ENCODE assay signal across 8 cellular contexts in genomic region chr1:110675060-110675791, GRCh38. TPM values are rescaled to one million over a fixed set of nuclear protein-coding genes. Genes with fewer than 3 reads are reported as not detected.
A peak's percentile ranks its signal among the peaks of the same experiment; 100 is the strongest.
DNase-seq lines count a peak whose midpoint lies in the region; ATAC-seq, FAIRE-seq and TF ChIP-seq lines count a peak whose summit lies in the region.

No MANE protein-coding gene starts in this region.

- peaks cover 0 to 4% of the 10 kb centered on the region in 2 experiments; a peak in 2 of 4 replicates for H3K27me3 ChIP-seq in GM12878 (replicated peaks in 1 of 2; ENCODE audit: control insufficient read depth in 2 of 2, insufficient read depth in 2 of 2, low read length in 1 of 2)
- H3K27me3 ChIP-seq in thoracic aorta (replicated peaks; ENCODE audit: insufficient read depth), result peaks cover 6% of the 10 kb centered on the region

- no peak for FAIRE-seq in GM12878 (lab: Jason Lieb, UNC)
- FAIRE-seq in kidney (lab: Jason Lieb, UNC), result no peak

- H3K9ac ChIP-seq in GM12878 (ENCODE audit: control insufficient read depth, insufficient read depth, low read length) (no peak overlapping the region; the same call in 1 of the 2 replicates), kidney (ENCODE audit: low read length in 2 of 2) (no peak overlapping the region)

- RAD21 ChIA-PET in GM12878 (lab: Charles Lee; ENCODE audit: unreplicated experiment), result no interaction called here

- no peak for TF ChIP-seq RAD21 in GM12878 (IDR thresholded peaks at IDR 0.05; ENCODE audit: insufficient read depth, low read depth, low read length)

- TF ChIP-seq CTCF in GM12878 (IDR thresholded peaks at IDR 0.05 in 2 of 3, conservative IDR thresholded peaks at IDR 0.05 in 1 of 3; ENCODE audit: control insufficient read depth in 2 of 3, extremely low read depth in 1 of 3, insufficient read depth in 1 of 3, low read depth in 3 of 3, low read length in 3 of 3) (no peak), lower leg skin (IDR thresholded peaks at IDR 0.05) (no peak), thoracic aorta (IDR thresholded peaks at IDR 0.05) (no peak), kidney (IDR thresholded peaks at IDR 0.05; ENCODE audit: borderline replicate concordance, extremely low read depth, insufficient read depth) (no peak)

- DNase-seq in activated CD8-positive, alpha-beta memory T cell treated with anti-CD3 and anti-CD28 coated beads for 24 hours, result peak; percentile 58
- DNase-seq in activated CD8-positive, alpha-beta memory T cell treated with anti-CD3 and anti-CD28 coated beads, Interleukin-2, amount 50 U/mL, for 48 hours, result no peak
- DNase-seq in GM12878 (ENCODE audit: low read depth, low spot score) (no peak), lower leg skin (ENCODE audit: low spot score in 2 of 2) (peak in 1 of 2 donors; percentile 78), thoracic aorta (ENCODE audit: low spot score) (no peak), kidney (no peak), sciatic nerve (ENCODE audit: low spot score) (no peak)

- SMC1A ChIA-PET in GM12878 (lab: Charles Lee; ENCODE audit: uncharacterized antibody, unreplicated experiment), result interaction anchor here (1.1 to 1.9 kb wide), 3 partner anchors 28 to 38 kb away, joined by 3 to 5 read pairs (median 3); no protein-coding TSS in a partner anchor

- H3K4me3 ChIP-seq in GM12878 (peak overlapping the region; percentile 64; the same call in 1 of the 2 replicates), lower leg skin (ENCODE audit: low read depth, poor library complexity, severe bottlenecking) (peak overlapping the region; percentile 37), thoracic aorta (peak overlapping the region; percentile 68), kidney (ENCODE audit: low read length in 2 of 2) (peak overlapping the region in 1 of 2 donors; percentile 21)

- H3K4me1 ChIP-seq in GM12878 (ENCODE audit: control insufficient read depth, insufficient read depth, low read length), result peaks cover 29% of the 10 kb centered on the region
- H3K4me1 ChIP-seq in thoracic aorta (ENCODE audit: control insufficient read depth in 1 of 2, low read depth in 2 of 2), result peaks cover 0 to 13% of the 10 kb centered on the region in 2 donors
- no peaks in the 10 kb centered on the region for H3K4me1 ChIP-seq in kidney (ENCODE audit: control insufficient read depth in 1 of 2, insufficient read depth in 1 of 2, low read depth in 1 of 2, low read length in 2 of 2)

- no peak for TF ChIP-seq EP300 in GM12878 (IDR thresholded peaks at IDR 0.05; ENCODE audit: borderline replicate concordance in 1 of 2, control insufficient read depth in 1 of 2, low read depth in 2 of 2, low read length in 2 of 2)

- H3K36me3 ChIP-seq in GM12878 (ENCODE audit: control insufficient read depth in 2 of 2, insufficient read depth in 2 of 2, low read length in 1 of 2) (no peaks in the 10 kb centered on the region), thoracic aorta (no peaks in the 10 kb centered on the region), kidney (ENCODE audit: control insufficient read depth in 1 of 2, insufficient read depth in 2 of 2, low read length in 2 of 2) (no peaks in the 10 kb centered on the region)

- peaks cover 6% of the 10 kb centered on the region for H3K79me2 ChIP-seq in GM12878 (ENCODE audit: control insufficient read depth, insufficient read depth, low read length)

- CTCF ChIA-PET in GM12878 (lab: Yijun Ruan, JAX), result no interaction called here

- H3K4me2 ChIP-seq in GM12878 (ENCODE audit: control insufficient read depth, insufficient read depth), result peak overlapping the region; percentile 99

- intact Hi-C loops in GM12878 (cut with micrococcal nuclease; ENCODE audit: unreplicated experiment), result no loop called here
- intact Hi-C loops in lower leg skin (cut with DNase I; ENCODE audit: low total_unique reads), result no loop called here
- intact Hi-C loops in kidney (cut with DNase I), result no loop called here
- intact Hi-C loops in sciatic nerve (cut with DNase I), result no loop called here

- H3K9me3 ChIP-seq in GM12878 (replicated peaks; ENCODE audit: control insufficient read depth, insufficient read depth, low read length), result no peaks in the 10 kb centered on the region; the same call in 2 of the 3 replicates
- H3K9me3 ChIP-seq in thoracic aorta, result no peaks in the 10 kb centered on the region
- H3K9me3 ChIP-seq in kidney (ENCODE audit: control insufficient read depth in 1 of 2, low read length in 2 of 2), result no peaks in the 10 kb centered on the region

- POLR2A ChIA-PET in GM12878 (lab: Charles Lee), result no interaction called here

- H4K20me1 ChIP-seq in GM12878 (ENCODE audit: control insufficient read depth, insufficient read depth), result no peaks in the 10 kb centered on the region

- ATAC-seq in GM12878 (no peak), thoracic aorta (ENCODE audit: insufficient number of reproducible peaks, low FRiP score, low read depth) (no peak), HG03196 (IDR thresholded peaks at IDR 0.05; ENCODE audit: unreplicated experiment) (no peak), sciatic nerve (no peak)

- peak overlapping the region; percentile 79 for H2AFZ ChIP-seq in GM12878 (ENCODE audit: control insufficient read depth, low read depth, low read length)

- in situ Hi-C loops in GM12878 (cut with MboI), result no loop called here

- TF ChIP-seq POLR2A in GM12878 (IDR thresholded peaks at IDR 0.05; ENCODE audit: low read depth, low read length) (no peak), lower leg skin (IDR thresholded peaks at IDR 0.05) (no peak)

- H3K27ac ChIP-seq in GM12878 (ENCODE audit: control insufficient read depth, insufficient read depth), result no peak overlapping the region
- no peak overlapping the region for H3K27ac ChIP-seq in thoracic aorta
- H3K27ac ChIP-seq in kidney (ENCODE audit: low read depth in 2 of 2, low read length in 2 of 2), result no peak overlapping the region

- WGBS in GM12878 (ENCODE audit: insufficient coverage, insufficient replicate concordance, low lambda C conversion rate, missing lambda C conversion rate), result 29% methylated on average over 44 of the region's 57 CpGs
- WGBS in lower leg skin, 2 donors, result 14 to 15% methylated on average over 28 to 48 of the region's 57 CpGs

- no TSS peak for BruUV-seq in GM12878 (replicated peaks; lab: Mats Ljungman, UMichigan)

TF ChIP-seq in GM12878, 131 proteins besides CTCF, POLR2A, EP300 and RAD21 (continues in another document):
- TF ChIP-seq EGR1 (IDR thresholded peaks at IDR 0.05; ENCODE audit: borderline replicate concordance in 1 of 2, low read depth in 2 of 2, low read length in 2 of 2) (no peak), BACH1 (IDR thresholded peaks at IDR 0.05; ENCODE audit: borderline replicate concordance) (no peak), HDGF (IDR thresholded peaks at IDR 0.05) (no peak)
- TF ChIP-seq, protein P1, sequence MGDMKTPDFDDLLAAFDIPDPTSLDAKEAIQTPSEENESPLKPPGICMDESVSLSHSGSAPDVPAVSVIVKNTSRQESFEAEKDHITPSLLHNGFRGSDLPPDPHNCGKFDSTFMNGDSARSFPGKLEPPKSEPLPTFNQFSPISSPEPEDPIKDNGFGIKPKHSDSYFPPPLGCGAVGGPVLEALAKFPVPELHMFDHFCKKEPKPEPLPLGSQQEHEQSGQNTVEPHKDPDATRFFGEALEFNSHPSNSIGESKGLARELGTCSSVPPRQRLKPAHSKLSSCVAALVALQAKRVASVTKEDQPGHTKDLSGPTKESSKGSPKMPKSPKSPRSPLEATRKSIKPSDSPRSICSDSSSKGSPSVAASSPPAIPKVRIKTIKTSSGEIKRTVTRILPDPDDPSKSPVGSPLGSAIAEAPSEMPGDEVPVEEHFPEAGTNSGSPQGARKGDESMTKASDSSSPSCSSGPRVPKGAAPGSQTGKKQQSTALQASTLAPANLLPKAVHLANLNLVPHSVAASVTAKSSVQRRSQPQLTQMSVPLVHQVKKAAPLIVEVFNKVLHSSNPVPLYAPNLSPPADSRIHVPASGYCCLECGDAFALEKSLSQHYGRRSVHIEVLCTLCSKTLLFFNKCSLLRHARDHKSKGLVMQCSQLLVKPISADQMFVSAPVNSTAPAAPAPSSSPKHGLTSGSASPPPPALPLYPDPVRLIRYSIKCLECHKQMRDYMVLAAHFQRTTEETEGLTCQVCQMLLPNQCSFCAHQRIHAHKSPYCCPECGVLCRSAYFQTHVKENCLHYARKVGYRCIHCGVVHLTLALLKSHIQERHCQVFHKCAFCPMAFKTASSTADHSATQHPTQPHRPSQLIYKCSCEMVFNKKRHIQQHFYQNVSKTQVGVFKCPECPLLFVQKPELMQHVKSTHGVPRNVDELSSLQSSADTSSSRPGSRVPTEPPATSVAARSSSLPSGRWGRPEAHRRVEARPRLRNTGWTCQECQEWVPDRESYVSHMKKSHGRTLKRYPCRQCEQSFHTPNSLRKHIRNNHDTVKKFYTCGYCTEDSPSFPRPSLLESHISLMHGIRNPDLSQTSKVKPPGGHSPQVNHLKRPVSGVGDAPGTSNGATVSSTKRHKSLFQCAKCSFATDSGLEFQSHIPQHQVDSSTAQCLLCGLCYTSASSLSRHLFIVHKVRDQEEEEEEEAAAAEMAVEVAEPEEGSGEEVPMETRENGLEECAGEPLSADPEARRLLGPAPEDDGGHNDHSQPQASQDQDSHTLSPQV (IDR thresholded peaks at IDR 0.05), result no peak

RNA-seq across cellular contexts. Expression of gene KCNA3, which starts 0.5 kb away (rescaled TPM):
- 5.5 and 5.9 TPM in 2 replicates for total RNA-seq in GM12878 (2013; cell fraction: nucleolus; rRNA removed)
- total RNA-seq in GM12878 (2014; rRNA removed) (2.3 and 2.5 TPM in 2 replicates), GM12878 (2014; rRNA removed; fragmentation: Illumina TruSeq; extraction: Trizol) (1.7 TPM in 2 replicates), GM12878 (2021) (3.1 and 3.3 TPM in 2 replicates), lower leg skin (1 to 10 TPM in 1 of 4 donors, under 1 TPM in 3; 0.30 to 1.0 (median 0.43) TPM), thoracic aorta (1 to 10 TPM; 1.8 to 3.9 TPM), kidney (6.7 TPM), sciatic nerve (0.85 TPM)
- 0.89 TPM for polyA plus RNA-seq in GM12878 (2011; ENCODE audit: low read depth)
- polyA plus RNA-seq in GM12878 (2011; rRNA removed) (0.30 and 0.53 TPM in 2 replicates), GM12878 (2014; fragmentation: Illumina TruSeq; extraction: Trizol) (1.4 and 1.7 TPM in 2 replicates), GM12878 (2014; fragmentation: Nextera tagmentation; extraction: Ambion mirVana) (under 1 TPM; 0.10 to 0.26 TPM), GM12878 (2014; rRNA removed) (1.6 and 1.9 TPM in 2 replicates), GM12878 (2016; fragmentation: Nextera tagmentation; extraction: Ambion mirVana) (1 to 10 TPM; 1.6 to 1.7 TPM), kidney (ENCODE audit: insufficient read depth, low read depth, low replicate concordance) (not detected)
- polyA plus RNA-seq in GM12878 (2011; cell fraction: cytosol; rRNA removed), result 0.45 and 0.46 TPM in 2 replicates
- 0.57 and 0.75 TPM in 2 replicates for polyA plus RNA-seq in GM12878 (2011; cell fraction: nucleus; rRNA removed)
- polyA plus RNA-seq in GM12878 (2012), result 1.0 and 1.6 TPM in 2 replicates
- 1.8 and 2.3 TPM in 2 replicates for polyA minus RNA-seq in GM12878 (2011; rRNA and poly(A)+ RNA removed)
- 0.83 TPM in 1 of 2 replicates, not detected in the other for polyA minus RNA-seq in GM12878 (2011; cell fraction: cytosol; rRNA and poly(A)+ RNA removed)
- 1.8 and 3.3 TPM in 2 replicates for polyA minus RNA-seq in GM12878 (2011; cell fraction: nucleus; rRNA and poly(A)+ RNA removed)
